9 cellular contexts compared by ENCODE assay signal in genomic region chr2:189698020-189698887, GRCh38. TPM values are rescaled to one million over a fixed set of nuclear protein-coding genes. Genes with fewer than 3 reads are reported as not detected.
A peak's percentile ranks its signal among the peaks of the same experiment; 100 is the strongest.
DNase-seq lines count a peak whose midpoint lies in the region; ATAC-seq, FAIRE-seq and TF ChIP-seq lines count a peak whose summit lies in the region.
"Had no signal": no experiment of that assay in that cellular context is flagged by ENCODE, and none has a peak within 500 bp of the region (broad histone marks: within the 10 kb centered on the region; RNA-seq: fewer than 3 reads in every experiment).

No MANE protein-coding gene starts in this region.

- no TSS peak for BruUV-seq in A673 (replicated peaks; lab: Mats Ljungman, UMichigan)

- H3K9me3 Mint-ChIP-seq in central memory CD8-positive, alpha-beta T cell: no peaks in the 10 kb centered on the region

- no peaks in the 10 kb centered on the region for H3K27me3 Mint-ChIP-seq in central memory CD8-positive, alpha-beta T cell

- CTCF ChIA-PET in A673 (lab: Charles Lee): no interaction called here

- DNase-seq in A673 (ENCODE audit: low spot score) (peak; percentile 66), SHP77 (lab: John Stamatoyannopoulos, UW) (peak; percentile 16 to 24), kidney (no peak), thyroid gland (peak; percentile 53 to 65), UCSD-AML1 (lab: John Stamatoyannopoulos, UW; ENCODE audit: unreplicated experiment) (no peak)
- no peak for DNase-seq in central memory CD8-positive, alpha-beta T cell (ENCODE audit: low spot score in 2 of 2)

- peak in 1 of 2 donors; percentile 30 for TF ChIP-seq POLR2A in thyroid gland (IDR thresholded peaks at IDR 0.05)

- H3K4me1 Mint-ChIP-seq in central memory CD8-positive, alpha-beta T cell: no peaks in the 10 kb centered on the region

- H3K27ac ChIP-seq in A673 (ENCODE audit: low read depth, low read length, poor library complexity, severe bottlenecking) (no peak overlapping the region), kidney (ENCODE audit: low read depth in 2 of 2, low read length in 2 of 2) (no peak overlapping the region), thyroid gland (peak overlapping the region; percentile 31 to 57 (median 35))
- H3K27ac ChIP-seq: ovary had no signal

- H3K4me1 ChIP-seq in A673 (ENCODE audit: insufficient read depth, low read length, poor library complexity, severe bottlenecking): no peaks in the 10 kb centered on the region
- H3K4me1 ChIP-seq in ES-I3 (ENCODE audit: insufficient read depth, low read length): no peaks in the 10 kb centered on the region
- H3K4me1 ChIP-seq in kidney (ENCODE audit: control insufficient read depth in 1 of 2, insufficient read depth in 1 of 2, low read depth in 1 of 2, low read length in 2 of 2): no peaks in the 10 kb centered on the region
- peaks cover 0 to 5% of the 10 kb centered on the region in 2 donors for H3K4me1 ChIP-seq in thyroid gland

- ATAC-seq in HG03432 (IDR thresholded peaks at IDR 0.05; ENCODE audit: unreplicated experiment): peak; percentile 70
- peak; percentile 28 for ATAC-seq in central memory CD8-positive, alpha-beta T cell (replicated peaks; ENCODE audit: extremely low read depth, poor library complexity, severe bottlenecking)

- H3K36me3 Mint-ChIP-seq in central memory CD8-positive, alpha-beta T cell (ENCODE audit: insufficient read depth): peaks cover 8% of the 10 kb centered on the region

- 32% methylated on average over 6 of the region's 6 CpGs for WGBS in thyroid gland, 2 donors

- POLR2A ChIA-PET in A673 (lab: Charles Lee; ENCODE audit: low non-redundant PET): no interaction called here

- H3K27me3 ChIP-seq in A673 (replicated peaks; ENCODE audit: insufficient read depth, low read depth, low read length, poor library complexity) (no peaks in the 10 kb centered on the region), thyroid gland (no peaks in the 10 kb centered on the region)
- H3K27me3 ChIP-seq: ovary had no signal

- H3K27ac Mint-ChIP-seq in central memory CD8-positive, alpha-beta T cell (ENCODE audit: low read depth): peak overlapping the region; percentile 52

- intact Hi-C loops in A673 (cut with micrococcal nuclease; ENCODE audit: unreplicated experiment): loop anchor here (1.0 kb wide), 1 partner anchor 37 kb away; the partner anchor contains the start of gene ASNSD1
- intact Hi-C loops in kidney (cut with DNase I): no loop called here
- intact Hi-C loops in thyroid gland (cut with DNase I): loop anchor here (5.0 kb wide), 1 partner anchor 36 kb away; the partner anchor contains the start of gene ASNSD1

- TF ChIP-seq CTCF in A673 (conservative IDR thresholded peaks at IDR 0.05; ENCODE audit: low read depth, low read length): peak; percentile 78
- TF ChIP-seq CTCF in kidney (IDR thresholded peaks at IDR 0.05; ENCODE audit: borderline replicate concordance, extremely low read depth, insufficient read depth): peak; percentile 44
- peak; percentile 7 to 71 (median 46) for TF ChIP-seq CTCF in thyroid gland (IDR thresholded peaks at IDR 0.05)

- peak; percentile 93 for FAIRE-seq in kidney (lab: Jason Lieb, UNC)

- H3K9me3 ChIP-seq in A673 (ENCODE audit: low read depth, low read length, poor library complexity, severe bottlenecking): no peaks in the 10 kb centered on the region
- H3K9me3 ChIP-seq in ES-I3 (ENCODE audit: control insufficient read depth, insufficient read depth, low read length): no peaks in the 10 kb centered on the region
- H3K9me3 ChIP-seq in kidney (ENCODE audit: control insufficient read depth in 1 of 2, low read length in 2 of 2): no peaks in the 10 kb centered on the region
- H3K9me3 ChIP-seq in thyroid gland: no peaks in the 10 kb centered on the region
- H3K9me3 ChIP-seq: ovary had no signal

- H3K36me3 ChIP-seq in A673 (ENCODE audit: insufficient read depth, low read length, poor library complexity, severe bottlenecking) (no peaks in the 10 kb centered on the region), ES-I3 (ENCODE audit: insufficient read depth, low read length) (no peaks in the 10 kb centered on the region), kidney (ENCODE audit: control insufficient read depth in 1 of 2, insufficient read depth in 2 of 2, low read length in 2 of 2) (no peaks in the 10 kb centered on the region), thyroid gland (no peaks in the 10 kb centered on the region)
- H3K36me3 ChIP-seq: ovary had no signal

- H3K4me3 Mint-ChIP-seq in central memory CD8-positive, alpha-beta T cell: no peak overlapping the region

- no peak overlapping the region for H3K4me3 ChIP-seq in A673 (ENCODE audit: low read depth, low read length, poor library complexity, severe bottlenecking)
- peak overlapping the region in 1 of 2 donors; percentile 41 for H3K4me3 ChIP-seq in kidney (ENCODE audit: low read length in 2 of 2)
- H3K4me3 ChIP-seq in thyroid gland (replicated peaks in 1 of 3): no peak overlapping the region
- H3K4me3 ChIP-seq: ovary had no signal

- H3K9ac ChIP-seq in ES-I3 (ENCODE audit: low read depth, low read length): peak overlapping the region; percentile 44; the same call in 1 of the 2 replicates
- peak overlapping the region in 1 of 2 donors; percentile 10 for H3K9ac ChIP-seq in kidney (ENCODE audit: low read length in 2 of 2)

RNA-seq across cellular contexts. Expression of gene ANKAR, which starts 23.8 kb away (rescaled TPM):
- total RNA-seq in A673 (2021) (3.5 and 4.5 TPM in 2 replicates), kidney (12.4 TPM), thyroid gland (10 to 100 TPM; 14.1 to 40.2 (median 24.2) TPM)
- polyA plus RNA-seq in kidney (ENCODE audit: insufficient read depth, low read depth, low replicate concordance): 3.4 TPM

RNA-seq across cellular contexts. Expression of gene ASNSD1, which starts 37.0 kb away (rescaled TPM):
- total RNA-seq in A673 (2021) (50.7 and 58.2 TPM in 2 replicates), kidney (28.6 TPM), thyroid gland (10 to 100 TPM; 42.0 to 80.9 (median 49.3) TPM)
- 36.5 TPM for polyA plus RNA-seq in kidney (ENCODE audit: insufficient read depth, low read depth, low replicate concordance)

Comparison
In these comparisons a context has a peak if more than half of its experiments do, and no peak if none do; other contexts are left out.
1. DNase-seq: peak in A673 (single experiment), SHP77 (2 of 2) and thyroid gland (2 of 2); none in central memory CD8-positive, alpha-beta T cell (0 of 2), kidney (single experiment) and UCSD-AML1 (single experiment).
2. H3K27ac ChIP-seq: peak in thyroid gland (3 of 3); none in A673 (single experiment) and kidney (0 of 2).
3. Peak in every context shown above with its lines, with median percentiles within 50 percentile points of each other: CTCF ChIP-seq.